ENCODE assay signal across 3 cellular contexts in genomic region chr16:24955975-24956731, GRCh38.
TF ChIP-seq lines count a peak whose summit lies in the region.

No MANE protein-coding gene starts in this region.

TF ChIP-seq in WTC11, 78 proteins besides CTCF, POLR2A, EP300 and RAD21:
- TF ChIP-seq GRHL2 (CRISPR knock-in tag; IDR thresholded peaks at IDR 0.05; ENCODE audit: insufficient replicate concordance, severe bottlenecking) (no peak), ZNF263 (CRISPR knock-in tag; IDR thresholded peaks at IDR 0.05; ENCODE audit: low read depth) (no peak), SMAD3 (CRISPR knock-in tag; IDR thresholded peaks at IDR 0.05; ENCODE audit: borderline replicate concordance) (no peak)
- TF ChIP-seq, protein P1, sequence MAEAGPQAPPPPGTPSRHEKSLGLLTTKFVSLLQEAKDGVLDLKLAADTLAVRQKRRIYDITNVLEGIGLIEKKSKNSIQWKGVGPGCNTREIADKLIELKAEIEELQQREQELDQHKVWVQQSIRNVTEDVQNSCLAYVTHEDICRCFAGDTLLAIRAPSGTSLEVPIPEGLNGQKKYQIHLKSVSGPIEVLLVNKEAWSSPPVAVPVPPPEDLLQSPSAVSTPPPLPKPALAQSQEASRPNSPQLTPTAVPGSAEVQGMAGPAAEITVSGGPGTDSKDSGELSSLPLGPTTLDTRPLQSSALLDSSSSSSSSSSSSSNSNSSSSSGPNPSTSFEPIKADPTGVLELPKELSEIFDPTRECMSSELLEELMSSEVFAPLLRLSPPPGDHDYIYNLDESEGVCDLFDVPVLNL (CRISPR knock-in tag; IDR thresholded peaks at IDR 0.05; ENCODE audit: borderline replicate concordance, low read depth), result no peak
- TF ChIP-seq, protein P2, sequence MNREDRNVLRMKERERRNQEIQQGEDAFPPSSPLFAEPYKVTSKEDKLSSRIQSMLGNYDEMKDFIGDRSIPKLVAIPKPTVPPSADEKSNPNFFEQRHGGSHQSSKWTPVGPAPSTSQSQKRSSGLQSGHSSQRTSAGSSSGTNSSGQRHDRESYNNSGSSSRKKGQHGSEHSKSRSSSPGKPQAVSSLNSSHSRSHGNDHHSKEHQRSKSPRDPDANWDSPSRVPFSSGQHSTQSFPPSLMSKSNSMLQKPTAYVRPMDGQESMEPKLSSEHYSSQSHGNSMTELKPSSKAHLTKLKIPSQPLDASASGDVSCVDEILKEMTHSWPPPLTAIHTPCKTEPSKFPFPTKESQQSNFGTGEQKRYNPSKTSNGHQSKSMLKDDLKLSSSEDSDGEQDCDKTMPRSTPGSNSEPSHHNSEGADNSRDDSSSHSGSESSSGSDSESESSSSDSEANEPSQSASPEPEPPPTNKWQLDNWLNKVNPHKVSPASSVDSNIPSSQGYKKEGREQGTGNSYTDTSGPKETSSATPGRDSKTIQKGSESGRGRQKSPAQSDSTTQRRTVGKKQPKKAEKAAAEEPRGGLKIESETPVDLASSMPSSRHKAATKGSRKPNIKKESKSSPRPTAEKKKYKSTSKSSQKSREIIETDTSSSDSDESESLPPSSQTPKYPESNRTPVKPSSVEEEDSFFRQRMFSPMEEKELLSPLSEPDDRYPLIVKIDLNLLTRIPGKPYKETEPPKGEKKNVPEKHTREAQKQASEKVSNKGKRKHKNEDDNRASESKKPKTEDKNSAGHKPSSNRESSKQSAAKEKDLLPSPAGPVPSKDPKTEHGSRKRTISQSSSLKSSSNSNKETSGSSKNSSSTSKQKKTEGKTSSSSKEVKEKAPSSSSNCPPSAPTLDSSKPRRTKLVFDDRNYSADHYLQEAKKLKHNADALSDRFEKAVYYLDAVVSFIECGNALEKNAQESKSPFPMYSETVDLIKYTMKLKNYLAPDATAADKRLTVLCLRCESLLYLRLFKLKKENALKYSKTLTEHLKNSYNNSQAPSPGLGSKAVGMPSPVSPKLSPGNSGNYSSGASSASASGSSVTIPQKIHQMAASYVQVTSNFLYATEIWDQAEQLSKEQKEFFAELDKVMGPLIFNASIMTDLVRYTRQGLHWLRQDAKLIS (CRISPR knock-in tag; IDR thresholded peaks at IDR 0.05; ENCODE audit: borderline replicate concordance), result no peak

TF ChIP-seq in HepG2, 621 proteins besides CTCF, POLR2A, EP300 and RAD21:
- TF ChIP-seq, protein P3, sequence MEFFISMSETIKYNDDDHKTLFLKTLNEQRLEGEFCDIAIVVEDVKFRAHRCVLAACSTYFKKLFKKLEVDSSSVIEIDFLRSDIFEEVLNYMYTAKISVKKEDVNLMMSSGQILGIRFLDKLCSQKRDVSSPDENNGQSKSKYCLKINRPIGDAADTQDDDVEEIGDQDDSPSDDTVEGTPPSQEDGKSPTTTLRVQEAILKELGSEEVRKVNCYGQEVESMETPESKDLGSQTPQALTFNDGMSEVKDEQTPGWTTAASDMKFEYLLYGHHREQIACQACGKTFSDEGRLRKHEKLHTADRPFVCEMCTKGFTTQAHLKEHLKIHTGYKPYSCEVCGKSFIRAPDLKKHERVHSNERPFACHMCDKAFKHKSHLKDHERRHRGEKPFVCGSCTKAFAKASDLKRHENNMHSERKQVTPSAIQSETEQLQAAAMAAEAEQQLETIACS (CRISPR knock-in tag; IDR thresholded peaks at IDR 0.05), result no peak
- TF ChIP-seq, protein P4, sequence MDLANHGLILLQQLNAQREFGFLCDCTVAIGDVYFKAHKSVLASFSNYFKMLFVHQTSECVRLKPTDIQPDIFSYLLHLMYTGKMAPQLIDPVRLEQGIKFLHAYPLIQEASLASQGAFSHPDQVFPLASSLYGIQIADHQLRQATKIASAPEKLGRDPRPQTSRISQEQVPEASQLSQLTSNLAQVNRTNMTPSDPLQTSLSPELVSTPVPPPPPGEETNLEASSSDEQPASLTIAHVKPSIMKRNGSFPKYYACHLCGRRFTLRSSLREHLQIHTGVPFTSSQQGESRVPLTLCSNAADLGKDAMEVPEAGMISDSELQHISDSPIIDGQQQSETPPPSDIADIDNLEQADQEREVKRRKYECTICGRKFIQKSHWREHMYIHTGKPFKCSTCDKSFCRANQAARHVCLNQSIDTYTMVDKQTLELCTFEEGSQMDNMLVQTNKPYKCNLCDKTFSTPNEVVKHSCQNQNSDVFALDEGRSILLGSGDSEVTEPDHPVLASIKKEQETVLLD (CRISPR knock-in tag; IDR thresholded peaks at IDR 0.05; ENCODE audit: low read depth), result no peak
- TF ChIP-seq ZKSCAN1 (IDR thresholded peaks at IDR 0.05; ENCODE audit: low read length), result peak; percentile 85
- peak; percentile 51 for TF ChIP-seq STAG1 (CRISPR knock-in tag; IDR thresholded peaks at IDR 0.05)
- TF ChIP-seq ZNF160 (CRISPR knock-in tag; IDR thresholded peaks at IDR 0.05), result no peak
- no peak for TF ChIP-seq ZBTB8A (CRISPR knock-in tag; IDR thresholded peaks at IDR 0.05; ENCODE audit: borderline replicate concordance, low read depth)
- TF ChIP-seq, protein P5, sequence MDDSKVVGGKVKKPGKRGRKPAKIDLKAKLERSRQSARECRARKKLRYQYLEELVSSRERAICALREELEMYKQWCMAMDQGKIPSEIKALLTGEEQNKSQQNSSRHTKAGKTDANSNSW (CRISPR knock-in tag; IDR thresholded peaks at IDR 0.05; ENCODE audit: borderline replicate concordance), result no peak
- no peak for TF ChIP-seq ZNF33B (CRISPR knock-in tag; IDR thresholded peaks at IDR 0.05)
- no peak for TF ChIP-seq ZNF576 (CRISPR knock-in tag; IDR thresholded peaks at IDR 0.05)
- TF ChIP-seq, protein P6, sequence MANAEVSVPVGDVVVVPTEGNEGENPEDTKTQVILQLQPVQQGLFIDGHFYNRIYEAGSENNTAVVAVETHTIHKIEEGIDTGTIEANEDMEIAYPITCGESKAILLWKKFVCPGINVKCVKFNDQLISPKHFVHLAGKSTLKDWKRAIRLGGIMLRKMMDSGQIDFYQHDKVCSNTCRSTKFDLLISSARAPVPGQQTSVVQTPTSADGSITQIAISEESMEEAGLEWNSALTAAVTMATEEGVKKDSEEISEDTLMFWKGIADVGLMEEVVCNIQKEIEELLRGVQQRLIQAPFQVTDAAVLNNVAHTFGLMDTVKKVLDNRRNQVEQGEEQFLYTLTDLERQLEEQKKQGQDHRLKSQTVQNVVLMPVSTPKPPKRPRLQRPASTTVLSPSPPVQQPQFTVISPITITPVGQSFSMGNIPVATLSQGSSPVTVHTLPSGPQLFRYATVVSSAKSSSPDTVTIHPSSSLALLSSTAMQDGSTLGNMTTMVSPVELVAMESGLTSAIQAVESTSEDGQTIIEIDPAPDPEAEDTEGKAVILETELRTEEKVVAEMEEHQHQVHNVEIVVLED (CRISPR knock-in tag; IDR thresholded peaks at IDR 0.05; ENCODE audit: borderline replicate concordance), result no peak
- no peak for TF ChIP-seq ZNF441 (CRISPR knock-in tag; IDR thresholded peaks at IDR 0.05; ENCODE audit: borderline replicate concordance)
- no peak for TF ChIP-seq MTF2 (CRISPR knock-in tag; IDR thresholded peaks at IDR 0.05; ENCODE audit: borderline replicate concordance)
- TF ChIP-seq ZNF138 (CRISPR knock-in tag; IDR thresholded peaks at IDR 0.05; ENCODE audit: low read depth), result no peak
- no peak for TF ChIP-seq MAF1 (CRISPR knock-in tag; IDR thresholded peaks at IDR 0.05; ENCODE audit: borderline replicate concordance)
- TF ChIP-seq MTF1 (CRISPR knock-in tag; IDR thresholded peaks at IDR 0.05), result no peak
- TF ChIP-seq, protein P7, sequence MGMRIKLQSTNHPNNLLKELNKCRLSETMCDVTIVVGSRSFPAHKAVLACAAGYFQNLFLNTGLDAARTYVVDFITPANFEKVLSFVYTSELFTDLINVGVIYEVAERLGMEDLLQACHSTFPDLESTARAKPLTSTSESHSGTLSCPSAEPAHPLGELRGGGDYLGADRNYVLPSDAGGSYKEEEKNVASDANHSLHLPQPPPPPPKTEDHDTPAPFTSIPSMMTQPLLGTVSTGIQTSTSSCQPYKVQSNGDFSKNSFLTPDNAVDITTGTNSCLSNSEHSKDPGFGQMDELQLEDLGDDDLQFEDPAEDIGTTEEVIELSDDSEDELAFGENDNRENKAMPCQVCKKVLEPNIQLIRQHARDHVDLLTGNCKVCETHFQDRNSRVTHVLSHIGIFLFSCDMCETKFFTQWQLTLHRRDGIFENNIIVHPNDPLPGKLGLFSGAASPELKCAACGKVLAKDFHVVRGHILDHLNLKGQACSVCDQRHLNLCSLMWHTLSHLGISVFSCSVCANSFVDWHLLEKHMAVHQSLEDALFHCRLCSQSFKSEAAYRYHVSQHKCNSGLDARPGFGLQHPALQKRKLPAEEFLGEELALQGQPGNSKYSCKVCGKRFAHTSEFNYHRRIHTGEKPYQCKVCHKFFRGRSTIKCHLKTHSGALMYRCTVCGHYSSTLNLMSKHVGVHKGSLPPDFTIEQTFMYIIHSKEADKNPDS (CRISPR knock-in tag; IDR thresholded peaks at IDR 0.05), result no peak
- no peak for TF ChIP-seq HDAC1 (CRISPR knock-in tag; IDR thresholded peaks at IDR 0.05)

TF ChIP-seq in GM12891, 5 proteins besides CTCF, POLR2A, EP300 and RAD21 (continued from another document):
- TF ChIP-seq POLR2AphosphoS5 (IDR thresholded peaks at IDR 0.05; ENCODE audit: low read depth, low read length) (no peak), TAF1 (IDR thresholded peaks at IDR 0.05; ENCODE audit: low read depth, low read length) (no peak), POU2F2 (IDR thresholded peaks at IDR 0.05; ENCODE audit: low read depth, low read length) (no peak), SPI1 (IDR thresholded peaks at IDR 0.05; ENCODE audit: low read depth, low read length) (no peak)
